Comparison of ENCODE assay signal across 21 cellular contexts in genomic region chr2:49298230-49298629, GRCh38.
DNase-seq lines count a peak whose midpoint lies in the region; ATAC-seq and TF ChIP-seq lines count a peak whose summit lies in the region.
"Had no signal": no experiment of that assay in that cellular context is flagged by ENCODE, and none has a peak within 500 bp of the region (broad histone marks: within the 10 kb centered on the region; RNA-seq: fewer than 3 reads in every experiment).

No MANE protein-coding gene starts in this region.

- no peaks in the 10 kb centered on the region for H3K79me1 ChIP-seq in neuronal stem cell (ENCODE audit: low read depth, low read length)

- H3K27me3 ChIP-seq in neuronal stem cell (ENCODE audit: control insufficient read depth in 3 of 3, insufficient read depth in 3 of 3, low read depth in 1 of 3, low read length in 3 of 3): no peaks in the 10 kb centered on the region
- H3K27me3 ChIP-seq: BLaER1 treated with 17β-estradiol and CSF1 and Interleukin-3, amounts not matched to agents 10 nM and 100 nM had no signal

- no peak overlapping the region for H3K4ac ChIP-seq in neuronal stem cell (ENCODE audit: low read length)

- no peak overlapping the region for H3K14ac ChIP-seq in neuronal stem cell (ENCODE audit: low read length)

- H2BK12ac ChIP-seq in neuronal stem cell (ENCODE audit: low read length): no peak overlapping the region

- ATAC-seq in stimulated activated naive CD8-positive, alpha-beta T cell treated with anti-CD3 and anti-CD28 coated beads, Interleukin-15, amount 100 ng/mL, for 72 hours: no peak
- ATAC-seq in stimulated activated naive CD8-positive, alpha-beta T cell treated with anti-CD3 and anti-CD28 coated beads, Interleukin-15, Interleukin-2, amounts not matched to agents 100 U/mL and 50 U/mL, for 24 hours: no peak
- ATAC-seq: GM12878 had no signal

- no peak overlapping the region for H4K91ac ChIP-seq in neuronal stem cell (ENCODE audit: low read depth, low read length, poor library complexity)

- no peaks in the 10 kb centered on the region for H3K9me3 ChIP-seq in neuronal stem cell (replicated peaks in 1 of 2; ENCODE audit: control insufficient read depth in 2 of 2, insufficient read depth in 1 of 2, low read depth in 1 of 2, low read length in 2 of 2)
- H3K9me3 ChIP-seq: BLaER1 treated with 17β-estradiol and CSF1 and Interleukin-3, amounts not matched to agents 10 nM and 100 nM had no signal

- H3K9ac ChIP-seq in neuronal stem cell (ENCODE audit: low read depth, low read length, poor library complexity): no peak overlapping the region
- H3K9ac ChIP-seq: BLaER1 treated with 17β-estradiol and CSF1 and Interleukin-3, amounts not matched to agents 10 nM and 100 nM had no signal

- H2AFZ ChIP-seq in neuronal stem cell (ENCODE audit: low read length): no peak overlapping the region

- no peak overlapping the region for H2BK120ac ChIP-seq in neuronal stem cell (ENCODE audit: low read depth, low read length)

- no peak for TF ChIP-seq CTCF in VCaP (conservative IDR thresholded peaks at IDR 0.05)
- no peak for TF ChIP-seq CTCF in choroid plexus epithelial cell (conservative IDR thresholded peaks at IDR 0.05; ENCODE audit: low read depth, low read length)

- no peaks in the 10 kb centered on the region for H3K36me3 ChIP-seq in neuronal stem cell (replicated peaks in 1 of 2; ENCODE audit: control insufficient read depth in 2 of 2, insufficient read depth in 2 of 2, low read length in 2 of 2)
- H3K36me3 ChIP-seq: BLaER1 treated with 17β-estradiol and CSF1 and Interleukin-3, amounts not matched to agents 10 nM and 100 nM had no signal

- no peaks in the 10 kb centered on the region for H3K4me1 ChIP-seq in neuronal stem cell (ENCODE audit: control insufficient read depth in 2 of 2, insufficient read depth in 1 of 2, low read depth in 1 of 2, low read length in 2 of 2)
- H3K4me1 ChIP-seq: BLaER1 treated with 17β-estradiol and CSF1 and Interleukin-3, amounts not matched to agents 10 nM and 100 nM had no signal

- H2BK5ac ChIP-seq in neuronal stem cell (ENCODE audit: low read length): peak overlapping the region; percentile 32

- H3K9me3 Mint-ChIP-seq in stimulated activated naive CD8-positive, alpha-beta T cell treated with anti-CD3 and anti-CD28 coated beads, Interleukin-15, amount 100 ng/mL, for 72 hours: peaks cover 18 to 26% of the 10 kb centered on the region in 2 donors
- H3K9me3 Mint-ChIP-seq: H9 had no signal

- H3K4me3 ChIP-seq in choroid plexus epithelial cell (ENCODE audit: low read depth, low read length): no peak overlapping the region
- no peak overlapping the region for H3K4me3 ChIP-seq in neuronal stem cell (ENCODE audit: low read length in 2 of 2)
- H3K4me3 ChIP-seq: BLaER1 treated with 17β-estradiol and CSF1 and Interleukin-3, amounts not matched to agents 10 nM and 100 nM; GM12878 had no signal

- H3K27me3 Mint-ChIP-seq in stimulated activated naive CD8-positive, alpha-beta T cell treated with anti-CD3 and anti-CD28 coated beads, Interleukin-15, amount 100 ng/mL, for 72 hours: no peaks in the 10 kb centered on the region
- H3K27me3 Mint-ChIP-seq: B cell; CD4-positive, CD25-positive, alpha-beta regulatory T cell; CD8-positive, alpha-beta memory T cell had no signal

- no peak overlapping the region for H2BK15ac ChIP-seq in neuronal stem cell (ENCODE audit: low read length)

- H3K4me1 Mint-ChIP-seq in stimulated activated naive CD8-positive, alpha-beta T cell treated with anti-CD3 and anti-CD28 coated beads, Interleukin-15, amount 100 ng/mL, for 72 hours: no peaks in the 10 kb centered on the region
- H3K4me1 Mint-ChIP-seq: B cell; CD4-positive, CD25-positive, alpha-beta regulatory T cell; CD8-positive, alpha-beta memory T cell; H9 had no signal

- DNase-seq in stimulated activated naive CD8-positive, alpha-beta T cell treated with anti-CD3 and anti-CD28 coated beads, Interleukin-15, amount 100 ng/mL, for 72 hours: no peak
- no peak for DNase-seq in stimulated activated naive CD8-positive, alpha-beta T cell treated with anti-CD3 and anti-CD28 coated beads, Interleukin-15, Interleukin-2, amounts not matched to agents 100 U/mL and 50 U/mL, for 24 hours
- DNase-seq in choroid plexus epithelial cell (ENCODE audit: low read depth) (peak; percentile 9), neuronal stem cell (ENCODE audit: low spot score) (no peak), T-helper 1 cell (no peak), dermis blood vessel endothelial cell (no peak)
- no peak for DNase-seq in activated CD4-positive, alpha-beta T cell treated with anti-CD3 and anti-CD28 coated beads for 1 hour
- DNase-seq: CD4-positive, CD25-positive, alpha-beta regulatory T cell; CD8-positive, alpha-beta memory T cell; COR-L47; DMS153; DND-41; EL; GOT3; H9; Karpas-422; KBM-7 had no signal

- peak overlapping the region; percentile 27 to 31 for H3K27ac Mint-ChIP-seq in stimulated activated naive CD8-positive, alpha-beta T cell treated with anti-CD3 and anti-CD28 coated beads, Interleukin-15, amount 100 ng/mL, for 72 hours
- H3K27ac Mint-ChIP-seq: B cell; CD4-positive, CD25-positive, alpha-beta regulatory T cell; CD8-positive, alpha-beta memory T cell had no signal

- H3K18ac ChIP-seq in neuronal stem cell (ENCODE audit: low read length): no peak overlapping the region

- no peak overlapping the region for H3K4me3 Mint-ChIP-seq in stimulated activated naive CD8-positive, alpha-beta T cell treated with anti-CD3 and anti-CD28 coated beads, Interleukin-15, amount 100 ng/mL, for 72 hours
- H3K4me3 Mint-ChIP-seq: B cell; CD4-positive, CD25-positive, alpha-beta regulatory T cell; CD8-positive, alpha-beta memory T cell; H9 had no signal

- no peak overlapping the region for H3K4me2 ChIP-seq in neuronal stem cell (ENCODE audit: insufficient read depth, low read length, poor library complexity, severe bottlenecking)
- H3K4me2 ChIP-seq: BLaER1 treated with 17β-estradiol and CSF1 and Interleukin-3, amounts not matched to agents 10 nM and 100 nM had no signal

- H2AK5ac ChIP-seq in neuronal stem cell (ENCODE audit: low read depth, low read length): no peak overlapping the region

- H3K27ac ChIP-seq in VCaP (peak overlapping the region; percentile 46), neuronal stem cell (replicated peaks; ENCODE audit: low read length) (no peak overlapping the region)
- H3K27ac ChIP-seq: BLaER1 treated with 17β-estradiol and CSF1 and Interleukin-3, amounts not matched to agents 10 nM and 100 nM had no signal

- no peak overlapping the region for H3K23ac ChIP-seq in neuronal stem cell (ENCODE audit: low read depth, low read length, poor library complexity)

- H4K8ac ChIP-seq in neuronal stem cell (ENCODE audit: low read depth, low read length): no peak overlapping the region

- no CpG with 5 or more reads among the region's 7 CpGs for WGBS in neuronal stem cell (ENCODE audit: extremely low coverage in 2 of 2, insufficient read length in 2 of 2, insufficient replicate concordance in 1 of 2), 2 donors
